Comparison of ENCODE assay signal across 9 cellular contexts in the genomic region with DNA sequence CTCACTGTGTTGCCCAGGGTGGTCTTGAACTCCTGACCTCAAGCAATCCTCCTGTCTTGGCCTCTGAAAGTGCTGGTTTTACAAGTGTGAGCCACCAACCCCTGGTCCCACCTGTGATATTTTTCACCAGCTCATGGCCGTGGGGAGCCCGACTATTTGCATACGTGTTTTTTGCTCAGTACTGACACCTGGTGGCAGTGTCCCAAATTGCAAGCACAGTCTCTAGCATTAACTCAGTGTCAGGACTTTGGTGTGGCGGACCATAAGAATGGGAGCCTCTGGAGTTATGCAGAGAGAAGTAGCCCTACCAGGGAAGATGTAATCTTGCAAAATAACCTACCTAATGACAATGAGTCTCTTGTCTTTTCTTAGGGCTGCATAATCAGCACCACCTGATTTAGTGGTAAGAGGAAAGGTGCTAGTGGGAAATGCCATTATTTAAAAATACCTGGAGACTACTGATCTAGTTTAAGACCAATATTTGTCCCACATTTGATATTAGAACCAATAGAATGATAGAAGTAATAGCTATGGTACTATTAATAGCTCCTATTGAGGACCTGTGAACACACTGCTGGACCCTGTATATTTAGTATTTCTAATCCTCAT.
DNase-seq lines count a peak whose midpoint lies in the region; ATAC-seq, FAIRE-seq and TF ChIP-seq lines count a peak whose summit lies in the region.
"Had no signal": no experiment of that assay in that cellular context is flagged by ENCODE, and none has a peak within 500 bp of the region (broad histone marks: within the 10 kb centered on the region; RNA-seq: fewer than 3 reads in every experiment).

No MANE protein-coding gene starts in this region.

- FAIRE-seq in GM18507 (lab: Jason Lieb, UNC) = peak; percentile 42

- DNase-seq in GM18507 (ENCODE audit: extremely low spot score, insufficient read length, low read depth) (no peak), OCI-M1 (lab: John Stamatoyannopoulos, UW) (peak; percentile 55), cardiac fibroblast (ENCODE audit: low read depth in 2 of 2) (peak in 1 of 2 donors; percentile 36), epidermal melanocyte (ENCODE audit: insufficient read length, low spot score) (no peak), NCI-H2029 (lab: John Stamatoyannopoulos, UW) (no peak), kidney tubule cell (ENCODE audit: low spot score) (no peak)
- DNase-seq in stimulated activated CD4-positive, alpha-beta T cell treated with anti-CD3 and anti-CD28 coated beads, Interleukin-12 subunit alpha, Interleukin-12 subunit beta, amount 100 ng/mL, for 24 hours (ENCODE audit: low read depth in 2 of 2) = peak; percentile 20 to 47

- no peak for ATAC-seq in HG03175 (IDR thresholded peaks at IDR 0.05; ENCODE audit: unreplicated experiment)

- no peak overlapping the region for H3K4me3 ChIP-seq in cardiac fibroblast (replicated peaks in 1 of 2; ENCODE audit: low read depth in 2 of 2, low read length in 2 of 2)
- H3K4me3 ChIP-seq: SK-N-MC had no signal

- peak; percentile 68 for TF ChIP-seq CTCF in cardiac fibroblast (IDR thresholded peaks at IDR 0.05; ENCODE audit: low read depth, low read length)

Comparison
In these comparisons a context has a peak if more than half of its experiments do, and no peak if none do; other contexts are left out.
1. DNase-seq: peak in OCI-M1 (single experiment) and stimulated activated CD4-positive, alpha-beta T cell treated with anti-CD3 and anti-CD28 coated beads, Interleukin-12 subunit alpha, Interleukin-12 subunit beta, amount 100 ng/mL, for 24 hours (2 of 2); none in GM18507 (single experiment), epidermal melanocyte (single experiment), NCI-H2029 (single experiment) and kidney tubule cell (single experiment).